13 cellular contexts compared by ENCODE assay signal in the genomic region with DNA sequence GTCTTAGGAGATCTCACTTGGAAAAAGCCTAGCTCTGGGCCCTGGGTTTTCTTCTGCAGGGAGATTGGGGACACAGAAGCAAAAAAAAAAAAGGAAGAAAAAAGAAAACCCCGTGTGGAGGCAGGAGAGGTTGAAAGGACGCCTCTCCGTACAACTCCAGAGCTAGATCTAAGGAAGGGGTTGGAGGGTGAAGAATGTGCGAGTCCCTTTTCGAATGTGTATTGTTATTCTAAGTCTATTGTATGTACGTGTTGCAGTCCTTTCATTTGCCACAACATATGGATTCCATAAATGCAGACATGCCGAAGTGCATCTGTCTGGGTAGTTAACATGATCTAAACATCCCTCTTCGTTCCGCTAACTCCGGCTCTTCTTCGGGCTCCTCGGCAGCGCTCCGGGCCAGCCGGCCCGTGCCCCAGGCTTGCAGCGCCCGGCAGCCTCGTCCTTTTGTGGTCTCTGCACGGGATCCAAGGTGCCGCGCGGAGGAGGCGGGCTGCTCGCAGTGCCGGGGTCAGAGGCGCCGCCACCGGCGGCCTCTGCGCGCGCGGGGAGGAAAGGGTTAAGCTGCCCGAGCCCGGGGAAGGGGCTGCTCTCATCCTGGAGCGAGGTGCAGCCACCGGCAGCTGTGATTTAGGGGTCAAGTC. TPM values are rescaled to one million over a fixed set of nuclear protein-coding genes. Genes with fewer than 3 reads are reported as not detected.
DNase-seq lines count a peak whose midpoint lies in the region; ATAC-seq and TF ChIP-seq lines count a peak whose summit lies in the region.
"Had no signal": no experiment of that assay in that cellular context is flagged by ENCODE, and none has a peak within 500 bp of the region (broad histone marks: within the 10 kb centered on the region; RNA-seq: fewer than 3 reads in every experiment).

No MANE protein-coding gene starts in this region.

- peak overlapping the region; percentile 21 to 80 (median 72) for H3K9ac ChIP-seq in skeletal muscle tissue (ENCODE audit: low read depth in 1 of 3, low read length in 3 of 3)

- H3K4me2 ChIP-seq in GM23338, result peak overlapping the region; percentile 91

- H3K9me3 ChIP-seq in skeletal muscle tissue (ENCODE audit: control insufficient read depth in 3 of 3, low read length in 3 of 3), result no peaks in the 10 kb centered on the region
- H3K9me3 ChIP-seq: thyroid gland had no signal

- no peak overlapping the region for H2AFZ ChIP-seq in GM23338

- no peak overlapping the region for H3K27ac Mint-ChIP-seq in GM23338
- H3K27ac Mint-ChIP-seq in stimulated activated memory B cell treated with anti-CD40 and anti-IgM and Interleukin-4, amounts not matched to agents 10 μg/mL and 1 μg/mL and 100 μg/mL, for 72 hours, result no peak overlapping the region
- H3K27ac Mint-ChIP-seq: T-helper 2 cell treated with Interferon-gamma antibody and Interleukin-4, amounts not matched to agents 5 μg/mL and 100 μg/mL, for 36 hours had no signal

- H4K20me1 ChIP-seq in GM23338 (replicated peaks; ENCODE audit: insufficient read depth), result peaks cover 5% of the 10 kb centered on the region; the same call in 1 of the 2 replicates

- H3K9me2 ChIP-seq in GM23338 (ENCODE audit: insufficient read depth), result no peaks in the 10 kb centered on the region

- peak overlapping the region; percentile 61 for H3K4me3 Mint-ChIP-seq in GM23338
- H3K4me3 Mint-ChIP-seq in stimulated activated memory B cell treated with anti-CD40 and anti-IgM and Interleukin-4, amounts not matched to agents 10 μg/mL and 1 μg/mL and 100 μg/mL, for 72 hours, result no peak overlapping the region
- H3K4me3 Mint-ChIP-seq: T-helper 2 cell treated with Interferon-gamma antibody and Interleukin-4, amounts not matched to agents 5 μg/mL and 100 μg/mL, for 36 hours had no signal

- H3K4me1 ChIP-seq in GM23338 (ENCODE audit: insufficient read depth) (peaks cover 78% of the 10 kb centered on the region), skeletal muscle tissue (ENCODE audit: control insufficient read depth in 3 of 3, insufficient read depth in 3 of 3, low read length in 3 of 3) (peaks cover 23 to 56% (median 34%) of the 10 kb centered on the region in 3 donors)

- H3K27me3 Mint-ChIP-seq in GM23338 (ENCODE audit: insufficient read depth, low read depth, poor library complexity), result peaks cover 91% of the 10 kb centered on the region
- H3K27me3 Mint-ChIP-seq in stimulated activated memory B cell treated with anti-CD40 and anti-IgM and Interleukin-4, amounts not matched to agents 10 μg/mL and 1 μg/mL and 100 μg/mL, for 72 hours, result peaks cover 82% of the 10 kb centered on the region

- H3K36me3 ChIP-seq in GM23338 (ENCODE audit: insufficient read depth), result no peaks in the 10 kb centered on the region
- no peaks in the 10 kb centered on the region for H3K36me3 ChIP-seq in skeletal muscle tissue (ENCODE audit: control insufficient read depth in 3 of 3, insufficient read depth in 3 of 3, low read length in 3 of 3)
- H3K36me3 ChIP-seq: thyroid gland had no signal

- H3K27ac ChIP-seq in GM23338 (ENCODE audit: low read depth) (no peak overlapping the region), skeletal muscle tissue (ENCODE audit: low read depth, low read length) (peak overlapping the region; percentile 64)

- H3K9me3 Mint-ChIP-seq in GM23338, result no peaks in the 10 kb centered on the region; the same call in 2 of the 3 replicates
- no peaks in the 10 kb centered on the region for H3K9me3 Mint-ChIP-seq in stimulated activated memory B cell treated with anti-CD40 and anti-IgM and Interleukin-4, amounts not matched to agents 10 μg/mL and 1 μg/mL and 100 μg/mL, for 72 hours
- H3K9me3 Mint-ChIP-seq: T-helper 2 cell treated with Interferon-gamma antibody and Interleukin-4, amounts not matched to agents 5 μg/mL and 100 μg/mL, for 36 hours had no signal

- peak overlapping the region; percentile 62 for H3K4me3 ChIP-seq in GM23338
- H3K4me3 ChIP-seq in skeletal muscle tissue (ENCODE audit: low read length in 3 of 3), result peak overlapping the region; percentile 64 to 75 (median 72)
- H3K4me3 ChIP-seq: thyroid gland had no signal

- DNase-seq in GM23338 (ENCODE audit: low spot score), result peak; percentile 81
- peak; percentile 51 for DNase-seq in astrocyte of the hippocampus (ENCODE audit: low read depth, low spot score)
- peak; percentile 80 for DNase-seq in islet precursor cell
- DNase-seq in NCI-H187 treated with DMSO at 0.1 percent for 48 hours (lab: John Stamatoyannopoulos, UW), result no peak
- DNase-seq: foreskin melanocyte; NCI-H526 treated with DMSO at 0.1 percent for 48 hours; stimulated activated CD4-positive, alpha-beta T cell treated with anti-CD3 and anti-CD28 coated beads, Interleukin-4, amount 100 ng/mL, for 24 hours; thyroid gland had no signal

- H3K79me2 ChIP-seq in GM23338 (replicated peaks; ENCODE audit: insufficient read depth), result no peaks in the 10 kb centered on the region

- no peak for TF ChIP-seq CTCF in GM23338 (conservative IDR thresholded peaks at IDR 0.05; ENCODE audit: low read depth in 2 of 2)

- H3K36me3 Mint-ChIP-seq in GM23338 (ENCODE audit: low read depth), result no peaks in the 10 kb centered on the region
- no peaks in the 10 kb centered on the region for H3K36me3 Mint-ChIP-seq in stimulated activated memory B cell treated with anti-CD40 and anti-IgM and Interleukin-4, amounts not matched to agents 10 μg/mL and 1 μg/mL and 100 μg/mL, for 72 hours

- peak; percentile 51 for ATAC-seq in GM23338
- ATAC-seq in stimulated activated memory B cell treated with anti-CD40 and anti-IgM and Interleukin-4, amounts not matched to agents 10 μg/mL and 1 μg/mL and 100 μg/mL, for 72 hours, result no peak
- no peak for ATAC-seq in GM21825 (IDR thresholded peaks at IDR 0.05; ENCODE audit: unreplicated experiment)
- ATAC-seq in HG02938 (IDR thresholded peaks at IDR 0.05; ENCODE audit: unreplicated experiment), result no peak

- H3K4me1 Mint-ChIP-seq in GM23338, result peaks cover 67% of the 10 kb centered on the region
- peaks cover 47% of the 10 kb centered on the region for H3K4me1 Mint-ChIP-seq in stimulated activated memory B cell treated with anti-CD40 and anti-IgM and Interleukin-4, amounts not matched to agents 10 μg/mL and 1 μg/mL and 100 μg/mL, for 72 hours

- peaks cover 86% of the 10 kb centered on the region for H3K27me3 ChIP-seq in GM23338 (ENCODE audit: insufficient read depth)
- H3K27me3 ChIP-seq in skeletal muscle tissue (ENCODE audit: control insufficient read depth in 3 of 3, insufficient read depth in 3 of 3, low read length in 3 of 3), result peaks cover 0 to 2% (median 2%) of the 10 kb centered on the region in 3 donors
- H3K27me3 ChIP-seq: thyroid gland had no signal

- H3F3A ChIP-seq in GM23338 (replicated peaks; ENCODE audit: low read depth), result peaks cover 24% of the 10 kb centered on the region

TF ChIP-seq in GM23338, 12 proteins besides CTCF, POLR2A, EP300 and RAD21:
- TF ChIP-seq EZH2phosphoT487 (IDR thresholded peaks at IDR 0.05; ENCODE audit: unreplicated experiment) (no peak), POLR2AphosphoS5 (IDR thresholded peaks at IDR 0.05; ENCODE audit: low read depth) (no peak), EZH2 (IDR thresholded peaks at IDR 0.05; ENCODE audit: low read depth, unreplicated experiment) (peak; percentile 64)
- TF ChIP-seq, protein P1, sequence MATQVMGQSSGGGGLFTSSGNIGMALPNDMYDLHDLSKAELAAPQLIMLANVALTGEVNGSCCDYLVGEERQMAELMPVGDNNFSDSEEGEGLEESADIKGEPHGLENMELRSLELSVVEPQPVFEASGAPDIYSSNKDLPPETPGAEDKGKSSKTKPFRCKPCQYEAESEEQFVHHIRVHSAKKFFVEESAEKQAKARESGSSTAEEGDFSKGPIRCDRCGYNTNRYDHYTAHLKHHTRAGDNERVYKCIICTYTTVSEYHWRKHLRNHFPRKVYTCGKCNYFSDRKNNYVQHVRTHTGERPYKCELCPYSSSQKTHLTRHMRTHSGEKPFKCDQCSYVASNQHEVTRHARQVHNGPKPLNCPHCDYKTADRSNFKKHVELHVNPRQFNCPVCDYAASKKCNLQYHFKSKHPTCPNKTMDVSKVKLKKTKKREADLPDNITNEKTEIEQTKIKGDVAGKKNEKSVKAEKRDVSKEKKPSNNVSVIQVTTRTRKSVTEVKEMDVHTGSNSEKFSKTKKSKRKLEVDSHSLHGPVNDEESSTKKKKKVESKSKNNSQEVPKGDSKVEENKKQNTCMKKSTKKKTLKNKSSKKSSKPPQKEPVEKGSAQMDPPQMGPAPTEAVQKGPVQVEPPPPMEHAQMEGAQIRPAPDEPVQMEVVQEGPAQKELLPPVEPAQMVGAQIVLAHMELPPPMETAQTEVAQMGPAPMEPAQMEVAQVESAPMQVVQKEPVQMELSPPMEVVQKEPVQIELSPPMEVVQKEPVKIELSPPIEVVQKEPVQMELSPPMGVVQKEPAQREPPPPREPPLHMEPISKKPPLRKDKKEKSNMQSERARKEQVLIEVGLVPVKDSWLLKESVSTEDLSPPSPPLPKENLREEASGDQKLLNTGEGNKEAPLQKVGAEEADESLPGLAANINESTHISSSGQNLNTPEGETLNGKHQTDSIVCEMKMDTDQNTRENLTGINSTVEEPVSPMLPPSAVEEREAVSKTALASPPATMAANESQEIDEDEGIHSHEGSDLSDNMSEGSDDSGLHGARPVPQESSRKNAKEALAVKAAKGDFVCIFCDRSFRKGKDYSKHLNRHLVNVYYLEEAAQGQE (IDR thresholded peaks at IDR 0.05; ENCODE audit: unreplicated experiment), result no peak
- TF ChIP-seq, protein P2, sequence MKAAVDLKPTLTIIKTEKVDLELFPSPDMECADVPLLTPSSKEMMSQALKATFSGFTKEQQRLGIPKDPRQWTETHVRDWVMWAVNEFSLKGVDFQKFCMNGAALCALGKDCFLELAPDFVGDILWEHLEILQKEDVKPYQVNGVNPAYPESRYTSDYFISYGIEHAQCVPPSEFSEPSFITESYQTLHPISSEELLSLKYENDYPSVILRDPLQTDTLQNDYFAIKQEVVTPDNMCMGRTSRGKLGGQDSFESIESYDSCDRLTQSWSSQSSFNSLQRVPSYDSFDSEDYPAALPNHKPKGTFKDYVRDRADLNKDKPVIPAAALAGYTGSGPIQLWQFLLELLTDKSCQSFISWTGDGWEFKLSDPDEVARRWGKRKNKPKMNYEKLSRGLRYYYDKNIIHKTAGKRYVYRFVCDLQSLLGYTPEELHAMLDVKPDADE (IDR thresholded peaks at IDR 0.05), result no peak

RNA-seq across cellular contexts. Expression of a gene that starts 14.8 kb away (rescaled TPM):
- 0.74 and 1.0 TPM in 2 replicates for total RNA-seq in GM23338 (2014; rRNA removed; shearing (Covaris generic))
- polyA plus RNA-seq in GM23338 (2016; fragmentation: Nextera tagmentation; extraction: Ambion mirVana), result 1.3 and 1.5 TPM in 2 replicates
- 8.9 TPM for total RNA-seq in skeletal muscle tissue
